27 cellular contexts compared by ENCODE assay signal in the genomic region with DNA sequence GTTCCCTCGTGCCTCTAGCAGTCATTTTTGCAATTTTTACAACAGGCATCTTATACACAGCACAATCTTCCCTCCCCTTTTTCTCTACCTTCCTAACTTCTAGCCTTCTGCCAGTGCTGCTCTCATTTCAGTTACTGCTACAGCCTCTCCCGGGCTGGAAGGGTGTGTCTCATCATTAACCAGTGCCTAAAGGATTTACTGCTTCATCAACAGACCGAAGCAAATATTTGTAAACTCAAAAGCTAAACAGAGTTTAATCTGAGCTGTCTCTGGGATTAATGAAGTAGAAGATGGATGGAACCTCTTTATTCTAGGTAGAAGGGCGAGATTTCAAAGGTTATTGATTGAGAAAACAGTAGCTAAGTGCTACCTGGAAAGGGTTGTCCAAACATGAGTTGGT.
DNase-seq lines count a peak whose midpoint lies in the region; ATAC-seq and TF ChIP-seq lines count a peak whose summit lies in the region.
"Had no signal": no experiment of that assay in that cellular context is flagged by ENCODE, and none has a peak within 500 bp of the region (broad histone marks: within the 10 kb centered on the region; RNA-seq: fewer than 3 reads in every experiment).

No MANE protein-coding gene starts in this region.

- H3K4me1 Mint-ChIP-seq in HFFc6 (ENCODE audit: low read depth), result peaks cover 34% of the 10 kb centered on the region
- H3K4me1 Mint-ChIP-seq: activated naive CD4-positive, alpha-beta T cell treated with anti-CD3 and anti-CD28 coated beads, Interleukin-2, amount 50 U/mL, for 24 hours; central memory CD8-positive, alpha-beta T cell; naive thymus-derived CD4-positive, alpha-beta T cell had no signal

- no peak for DNase-seq in HFFc6
- peak; percentile 77 for DNase-seq in NCI-H774 (lab: John Stamatoyannopoulos, UW)
- peak; percentile 84 for DNase-seq in left kidney (ENCODE audit: low read depth, low spot score)
- DNase-seq in NCI-H526 (lab: John Stamatoyannopoulos, UW), result no peak
- DNase-seq in NCI-H187 treated with DMSO at 0.1 percent for 48 hours (lab: John Stamatoyannopoulos, UW), result no peak
- no peak for DNase-seq in NK-92 (lab: John Stamatoyannopoulos, UW; ENCODE audit: unreplicated experiment)
- DNase-seq: ACHN; activated CD4-positive, CD25-positive, alpha-beta regulatory T cell; activated T-cell treated with anti-CD3 and anti-CD28 coated beads, Interleukin-2, amount 50 U/mL, for 72 hours; C1 segment of cervical spinal cord; DMS 273 treated with DMSO at 0.1 percent for 48 hours; GOT3; KG1; naive thymus-derived CD4-positive, alpha-beta T cell; NCI-H2029 treated with DMSO at 0.1 percent for 48 hours; ovary had no signal

- H3K27ac Mint-ChIP-seq in HFFc6, result peak overlapping the region; percentile 10; the same call in 1 of the 2 replicates
- H3K27ac Mint-ChIP-seq: activated naive CD4-positive, alpha-beta T cell treated with anti-CD3 and anti-CD28 coated beads, Interleukin-2, amount 50 U/mL, for 24 hours; activated T-cell treated with anti-CD3 and anti-CD28 coated beads, Interleukin-2, amount 50 U/mL, for 72 hours; memory B cell; naive thymus-derived CD4-positive, alpha-beta T cell; stimulated activated memory B cell treated with anti-CD40 and anti-IgM and Interleukin-4, amounts not matched to agents 10 μg/mL and 1 μg/mL and 100 μg/mL, for 72 hours had no signal

- TF ChIP-seq CTCF in 22Rv1 (IDR thresholded peaks at IDR 0.05) (no peak), HFFc6 (IDR thresholded peaks at IDR 0.05) (no peak)

- ATAC-seq in GM21526 (IDR thresholded peaks at IDR 0.05; ENCODE audit: low FRiP score, unreplicated experiment), result no peak
- ATAC-seq: activated T-cell treated with anti-CD3 and anti-CD28 coated beads, Interleukin-2, amount 50 U/mL, for 72 hours; gastroesophageal sphincter; naive thymus-derived CD4-positive, alpha-beta T cell; sciatic nerve; stimulated activated memory B cell treated with anti-CD40 and anti-IgM and Interleukin-4, amounts not matched to agents 10 μg/mL and 1 μg/mL and 100 μg/mL, for 72 hours had no signal

- peak overlapping the region; percentile 20 for H3K27ac ChIP-seq in 22Rv1
- H3K27ac ChIP-seq: ascending aorta, esophagus muscularis mucosa, gastroesophageal sphincter, ovary, SK-N-MC had no signal

- peaks cover 62% of the 10 kb centered on the region for H3K36me3 Mint-ChIP-seq in HFFc6 (ENCODE audit: low read depth)
- H3K36me3 Mint-ChIP-seq: memory B cell; naive thymus-derived CD4-positive, alpha-beta T cell; stimulated activated memory B cell treated with anti-CD40 and anti-IgM and Interleukin-4, amounts not matched to agents 10 μg/mL and 1 μg/mL and 100 μg/mL, for 72 hours had no signal

- H3K4me3 Mint-ChIP-seq in HFFc6, result no peak overlapping the region
- H3K4me3 Mint-ChIP-seq: activated naive CD4-positive, alpha-beta T cell treated with anti-CD3 and anti-CD28 coated beads, Interleukin-2, amount 50 U/mL, for 24 hours; activated T-cell treated with anti-CD3 and anti-CD28 coated beads, Interleukin-2, amount 50 U/mL, for 72 hours; central memory CD8-positive, alpha-beta T cell; memory B cell; naive thymus-derived CD4-positive, alpha-beta T cell; stimulated activated memory B cell treated with anti-CD40 and anti-IgM and Interleukin-4, amounts not matched to agents 10 μg/mL and 1 μg/mL and 100 μg/mL, for 72 hours had no signal

- H3K9me3 Mint-ChIP-seq in HFFc6, result no peaks in the 10 kb centered on the region
- H3K9me3 Mint-ChIP-seq: activated naive CD4-positive, alpha-beta T cell treated with anti-CD3 and anti-CD28 coated beads, Interleukin-2, amount 50 U/mL, for 24 hours; activated T-cell treated with anti-CD3 and anti-CD28 coated beads, Interleukin-2, amount 50 U/mL, for 72 hours; central memory CD8-positive, alpha-beta T cell; memory B cell; stimulated activated memory B cell treated with anti-CD40 and anti-IgM and Interleukin-4, amounts not matched to agents 10 μg/mL and 1 μg/mL and 100 μg/mL, for 72 hours had no signal

- peaks cover 7% of the 10 kb centered on the region; the same call in 1 of the 2 replicates for H3K27me3 Mint-ChIP-seq in HFFc6 (ENCODE audit: insufficient read depth)

Comparison
In these comparisons a context has a peak if more than half of its experiments do, and no peak if none do; other contexts are left out.
1. DNase-seq: peak in NCI-H774 (single experiment) and left kidney (single experiment); none in HFFc6 (single experiment), NCI-H526 (0 of 2), NCI-H187 treated with DMSO at 0.1 percent for 48 hours (single experiment) and NK-92 (single experiment).